10 cellular contexts compared by ENCODE assay signal in the genomic region with DNA sequence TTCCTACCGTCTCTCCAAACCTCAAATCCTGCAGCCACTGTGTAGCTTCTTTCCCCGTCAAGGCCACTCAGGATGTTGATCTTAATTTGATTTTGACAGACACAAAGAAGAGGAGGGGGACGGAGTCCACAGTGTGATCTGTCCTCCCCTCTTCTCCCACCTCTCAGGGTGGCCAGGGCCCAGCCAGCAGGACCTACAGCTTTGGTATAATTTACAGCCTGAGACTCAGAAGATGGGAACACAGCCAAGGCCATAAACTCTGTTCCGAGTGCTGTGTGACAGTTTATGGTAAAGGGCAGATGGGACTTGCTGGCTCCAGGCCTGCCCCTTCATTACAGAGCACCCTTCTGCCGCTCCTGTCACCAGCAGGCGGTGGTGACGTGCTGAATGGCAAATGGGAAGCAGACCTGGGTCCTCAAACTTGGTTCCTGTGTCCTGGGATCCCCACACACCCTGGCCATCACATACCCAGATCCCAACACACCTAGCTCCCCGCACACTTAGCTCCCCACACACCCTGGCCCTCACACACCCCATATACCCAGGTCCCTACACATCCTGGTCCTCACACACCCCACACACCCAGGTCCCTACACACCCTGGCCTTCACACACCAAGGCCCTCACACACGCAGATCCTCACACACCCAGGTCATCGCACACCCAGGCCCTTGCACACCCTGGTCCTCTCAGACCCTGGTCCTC.
DNase-seq lines count a peak whose midpoint lies in the region; ATAC-seq, FAIRE-seq and TF ChIP-seq lines count a peak whose summit lies in the region.
"Had no signal": no experiment of that assay in that cellular context is flagged by ENCODE, and none has a peak within 500 bp of the region (broad histone marks: within the 10 kb centered on the region; RNA-seq: fewer than 3 reads in every experiment).

No MANE protein-coding gene starts in this region.

- intact Hi-C loops in left cardiac atrium (cut with DNase I), result no loop called here

- no peak for DNase-seq in stimulated activated naive CD8-positive, alpha-beta T cell treated with anti-CD3 and anti-CD28 coated beads, Interleukin-15, Interleukin-2, amounts not matched to agents 100 U/mL and 50 U/mL, for 24 hours
- DNase-seq in SHP77 treated with DMSO at 0.1 percent for 48 hours (lab: John Stamatoyannopoulos, UW), result peak; percentile 96
- DNase-seq in left cardiac atrium, result no peak
- no peak for DNase-seq in H54 (ENCODE audit: insufficient read length, low spot score)
- DNase-seq in germinal center (ENCODE audit: low spot score), result no peak
- DNase-seq in NOMO-1 (lab: John Stamatoyannopoulos, UW; ENCODE audit: unreplicated experiment in 2 of 2), result no peak
- DNase-seq: SIG-M5, tibial artery had no signal

- no peak for FAIRE-seq in H54 (lab: Jason Lieb, UNC)

- peaks cover 4% of the 10 kb centered on the region for H3K36me3 Mint-ChIP-seq in stimulated activated naive CD8-positive, alpha-beta T cell treated with anti-CD3 and anti-CD28 coated beads, Interleukin-15, Interleukin-2, amounts not matched to agents 100 ng/mL and 50 ng/mL, for 24 hours (ENCODE audit: low read depth)

- no peak for TF ChIP-seq POLR2A in H54 (IDR thresholded peaks at IDR 0.05; ENCODE audit: low read depth, low read length)

- peak overlapping the region; percentile 80 for H3K4me3 Mint-ChIP-seq in stimulated activated naive CD8-positive, alpha-beta T cell treated with anti-CD3 and anti-CD28 coated beads, Interleukin-15, Interleukin-2, amounts not matched to agents 100 ng/mL and 50 ng/mL, for 24 hours

- H3K4me1 Mint-ChIP-seq in stimulated activated naive CD8-positive, alpha-beta T cell treated with anti-CD3 and anti-CD28 coated beads, Interleukin-15, Interleukin-2, amounts not matched to agents 100 ng/mL and 50 ng/mL, for 24 hours (ENCODE audit: low read depth), result peaks cover 66% of the 10 kb centered on the region

- H3K27ac Mint-ChIP-seq in stimulated activated naive CD8-positive, alpha-beta T cell treated with anti-CD3 and anti-CD28 coated beads, Interleukin-15, Interleukin-2, amounts not matched to agents 100 ng/mL and 50 ng/mL, for 24 hours, result peak overlapping the region; percentile 96

- H3K9me3 Mint-ChIP-seq in stimulated activated naive CD8-positive, alpha-beta T cell treated with anti-CD3 and anti-CD28 coated beads, Interleukin-15, Interleukin-2, amounts not matched to agents 100 ng/mL and 50 ng/mL, for 24 hours, result peaks cover 8% of the 10 kb centered on the region

- no peaks in the 10 kb centered on the region for H3K27me3 Mint-ChIP-seq in stimulated activated naive CD8-positive, alpha-beta T cell treated with anti-CD3 and anti-CD28 coated beads, Interleukin-15, Interleukin-2, amounts not matched to agents 100 ng/mL and 50 ng/mL, for 24 hours

- ATAC-seq in stimulated activated naive CD8-positive, alpha-beta T cell treated with anti-CD3 and anti-CD28 coated beads, Interleukin-15, Interleukin-2, amounts not matched to agents 100 U/mL and 50 U/mL, for 24 hours, result no peak
- peak; percentile 45 to 62 for ATAC-seq in left cardiac atrium
- ATAC-seq in HG03460 (IDR thresholded peaks at IDR 0.05; ENCODE audit: unreplicated experiment), result no peak

Comparison
In these comparisons a context has a peak if more than half of its experiments do, and no peak if none do; other contexts are left out.
1. ATAC-seq: peak in left cardiac atrium (2 of 2); none in stimulated activated naive CD8-positive, alpha-beta T cell treated with anti-CD3 and anti-CD28 coated beads, Interleukin-15, Interleukin-2, amounts not matched to agents 100 U/mL and 50 U/mL, for 24 hours (single experiment) and HG03460 (single experiment).